Comparison of ENCODE assay signal across 1 cellular context in genomic region chr1:89529196-89529595, GRCh38.
A peak's percentile ranks its signal among the peaks of the same experiment; 100 is the strongest.
TF ChIP-seq lines count a peak whose summit lies in the region.

No MANE protein-coding gene starts in this region.

TF ChIP-seq in K562, 482 proteins besides CTCF, POLR2A, EP300 and RAD21 (continued from another document):
- no peak for TF ChIP-seq CREB5 (CRISPR knock-in tag; IDR thresholded peaks at IDR 0.05)
- peak; percentile 83 for TF ChIP-seq MAFK (IDR thresholded peaks at IDR 0.05; ENCODE audit: low read length)
- no peak for TF ChIP-seq POU5F1 (IDR thresholded peaks at IDR 0.05; ENCODE audit: borderline replicate concordance, low read depth, low read length, partially characterized antibody)
- TF ChIP-seq ARID1B (IDR thresholded peaks at IDR 0.05) = no peak
- peak; percentile 87 for TF ChIP-seq MAFF (IDR thresholded peaks at IDR 0.05; ENCODE audit: low read length)
TF ChIP-seq in K562: peak in this region for 5.
